In genomic region chr7:91039033-91039432, GRCh38 we compare ENCODE assay signal across 18 cellular contexts.
A peak's percentile ranks its signal among the peaks of the same experiment; 100 is the strongest.
DNase-seq lines count a peak whose midpoint lies in the region; ATAC-seq lines count a peak whose summit lies in the region.
"Had no signal": no experiment of that assay in that cellular context is flagged by ENCODE, and none has a peak within 500 bp of the region (broad histone marks: within the 10 kb centered on the region; RNA-seq: fewer than 3 reads in every experiment).

No MANE protein-coding gene starts in this region.

- H3K4me3 ChIP-seq in HAP-1, result no peak overlapping the region
- H3K4me3 ChIP-seq: gastroesophageal sphincter had no signal

- no peaks in the 10 kb centered on the region for H3K9me3 ChIP-seq in HAP-1
- H3K9me3 ChIP-seq: gastroesophageal sphincter had no signal

- H3K36me3 ChIP-seq in HAP-1 (replicated peaks), result no peaks in the 10 kb centered on the region
- H3K36me3 ChIP-seq: gastroesophageal sphincter had no signal

- H3K27ac Mint-ChIP-seq in T-cell, result no peak overlapping the region
- H3K27ac Mint-ChIP-seq: H9, T-helper 17 cell had no signal

- ATAC-seq in GM19035 (IDR thresholded peaks at IDR 0.05; ENCODE audit: unreplicated experiment) (peak; percentile 77), GM21529 (IDR thresholded peaks at IDR 0.05; ENCODE audit: unreplicated experiment) (peak; percentile 63), HG03095 (IDR thresholded peaks at IDR 0.05; ENCODE audit: unreplicated experiment) (peak; percentile 49), T-cell (replicated peaks in 1 of 4) (no peak)
- ATAC-seq: gastroesophageal sphincter; stimulated activated naive CD8-positive, alpha-beta T cell treated with anti-CD3 and anti-CD28 coated beads, Interleukin-15, Interleukin-2, amounts not matched to agents 100 U/mL and 50 U/mL, for 24 hours; T-helper 17 cell had no signal

- H3K4me3 Mint-ChIP-seq in T-cell, result no peak overlapping the region
- H3K4me3 Mint-ChIP-seq: central memory CD8-positive, alpha-beta T cell; H9; T-helper 17 cell had no signal

- H3K4me1 ChIP-seq in HAP-1, result peaks cover 13% of the 10 kb centered on the region
- H3K4me1 ChIP-seq: gastroesophageal sphincter had no signal

- no peaks in the 10 kb centered on the region for H3K9me3 Mint-ChIP-seq in T-cell
- H3K9me3 Mint-ChIP-seq: H9 had no signal

- in situ Hi-C loops in HAP-1 (cut with MboI; ENCODE audit: low sequenced_read_pairs), result loop anchor here (25.0 kb wide), 1 partner anchor 577 kb away; the partner anchor contains the start of gene PTTG1IP2

- no peaks in the 10 kb centered on the region for H3K36me3 Mint-ChIP-seq in T-cell

- no peaks in the 10 kb centered on the region for H3K4me1 Mint-ChIP-seq in T-cell
- H3K4me1 Mint-ChIP-seq: central memory CD8-positive, alpha-beta T cell; T-helper 17 cell had no signal

- POLR2A ChIA-PET in T-cell (lab: Charles Lee), result no interaction called here

- CTCF ChIA-PET in T-cell (lab: Charles Lee), result no interaction called here

- H3K27me3 ChIP-seq in HAP-1 (ENCODE audit: low read depth), result no peaks in the 10 kb centered on the region
- H3K27me3 ChIP-seq: gastroesophageal sphincter had no signal

- H3K27me3 Mint-ChIP-seq in T-cell, result peaks cover 0 to 3% of the 10 kb centered on the region in 2 donors
- H3K27me3 Mint-ChIP-seq: central memory CD8-positive, alpha-beta T cell; T-helper 17 cell had no signal

- DNase-seq in HAP-1 (ENCODE audit: low spot score in 2 of 2) (no peak), amniotic stem cell (lab: John Stamatoyannopoulos, UW) (no peak), DMS114 treated with DMSO at 0.1 percent for 48 hours (lab: John Stamatoyannopoulos, UW; ENCODE audit: unreplicated experiment) (no peak), T-cell (no peak)
- DNase-seq: activated CD4-positive, alpha-beta T cell treated with anti-CD3 and anti-CD28 coated beads for 1 hour; activated T-cell treated with anti-CD3 and anti-CD28 coated beads, Interleukin-2, amount 50 U/mL, for 48 hours; C1 segment of cervical spinal cord; DND-41; H9; NCI-H2081 treated with DMSO at 0.1 percent for 48 hours; NCI-H82; stimulated activated naive CD8-positive, alpha-beta T cell treated with anti-CD3 and anti-CD28 coated beads, Interleukin-15, Interleukin-2, amounts not matched to agents 100 U/mL and 50 U/mL, for 24 hours; T-helper 17 cell had no signal

Comparison
In these comparisons a context has a peak if more than half of its experiments do, and no peak if none do; other contexts are left out.
1. ATAC-seq: peak in GM19035 (single experiment), GM21529 (single experiment) and HG03095 (single experiment); none in T-cell (0 of 4).